20 cellular contexts compared by ENCODE assay signal in genomic region chr12:74382994-74383393, GRCh38.
"Had no signal": no experiment of that assay in that cellular context is flagged by ENCODE, and none has a peak within 500 bp of the region (broad histone marks: within the 10 kb centered on the region; RNA-seq: fewer than 3 reads in every experiment).

No MANE protein-coding gene starts in this region.

- H3K9me3 ChIP-seq: lower lobe of right lung had no signal

- H3K4me1 ChIP-seq: foreskin keratinocyte, gastroesophageal sphincter, heart left ventricle, left lung, lower lobe of right lung had no signal

- H3K36me3 ChIP-seq: gastroesophageal sphincter, heart left ventricle, left lung, lower lobe of right lung had no signal

- H3K27ac ChIP-seq: coronary artery, dorsolateral prefrontal cortex, foreskin keratinocyte, gastroesophageal sphincter, hepatocyte, left lung, lower lobe of right lung had no signal

- H3K4me2 ChIP-seq: hepatocyte had no signal

- ATAC-seq: foreskin keratinocyte, gastroesophageal sphincter, left colon, left lung, lower lobe of right lung, mucosa of descending colon had no signal

- H3K4me3 ChIP-seq: coronary artery, dorsolateral prefrontal cortex, gastroesophageal sphincter, heart left ventricle, hepatocyte, left lung, lower lobe of right lung, mucosa of descending colon had no signal

- DNase-seq: dermis blood vessel endothelial cell; dorsolateral prefrontal cortex; effector CD4-positive, alpha-beta T cell; effector memory CD4-positive, alpha-beta T cell; foreskin keratinocyte; heart left ventricle; hypothalamus; immature natural killer cell; islet precursor cell; kidney; kidney glomerular epithelial cell; left colon; left lung; lower lobe of right lung; mesendoderm; mucosa of descending colon; naive B cell had no signal

- H2AFZ ChIP-seq: hepatocyte had no signal

- H3K27me3 ChIP-seq: dorsolateral prefrontal cortex, foreskin keratinocyte, gastroesophageal sphincter, heart left ventricle, hepatocyte, left lung had no signal
